ENCODE assay signal across 33 cellular contexts in the genomic region with DNA sequence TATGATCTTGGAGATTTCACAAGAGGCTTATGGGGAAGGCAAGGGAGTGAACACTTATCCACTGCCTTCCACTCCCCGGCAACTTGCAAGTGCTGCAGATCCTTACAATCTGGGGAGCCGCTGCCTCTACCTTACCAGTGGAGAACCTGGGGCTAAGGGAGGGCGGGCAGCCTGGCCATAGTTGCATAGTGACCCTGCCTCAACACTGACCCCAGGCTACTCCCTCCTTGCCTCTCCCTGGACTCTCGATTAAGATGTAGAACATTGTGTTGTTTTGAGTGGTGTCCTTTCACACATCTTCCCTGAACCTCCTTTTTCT. TPM values are rescaled to one million over a fixed set of nuclear protein-coding genes. Genes with fewer than 3 reads are reported as not detected.
"Had no signal": no experiment of that assay in that cellular context is flagged by ENCODE, and none has a peak within 500 bp of the region (broad histone marks: within the 10 kb centered on the region; RNA-seq: fewer than 3 reads in every experiment).

No MANE protein-coding gene starts in this region.

- H3K4me3 ChIP-seq: adrenal gland, SJSA1 had no signal

- H3K36me3 Mint-ChIP-seq: activated naive CD4-positive, alpha-beta T cell treated with anti-CD3 and anti-CD28 coated beads, Interleukin-2, amount 50 U/mL, for 72 hours had no signal

- H3K4me1 Mint-ChIP-seq: activated CD4-positive, alpha-beta T cell treated with anti-CD3 and anti-CD28 coated beads, Interleukin-2, amount 10 ng/mL, durations not matched to agents 24 days and 14 days had no signal

- H3K9ac ChIP-seq: SK-N-SH had no signal

- H3K27ac Mint-ChIP-seq: activated CD4-positive, alpha-beta T cell treated with anti-CD3 and anti-CD28 coated beads, Interleukin-2, amount 10 ng/mL, durations not matched to agents 24 days and 14 days; activated CD8-positive, alpha-beta T cell treated with anti-CD3 and anti-CD28 coated beads, Interleukin-2, amount 10 ng/mL, durations not matched to agents 7 days and 5 days; activated naive CD4-positive, alpha-beta T cell treated with anti-CD3 and anti-CD28 coated beads for 36 hours; activated naive CD4-positive, alpha-beta T cell treated with anti-CD3 and anti-CD28 coated beads, Interleukin-2, amount 50 U/mL, for 72 hours; activated T-helper 1 cell treated with anti-CD3 and anti-CD28 coated beads, Interleukin-12 subunit alpha, Interleukin-12 subunit beta, Interleukin-2, Interleukin-4 antibody, amounts not matched to agents 30 ng/mL and 10 ng/mL and 1 ng/mL, durations not matched to agents 14 hours and 24 hours and 36 hours; T-helper 1 cell treated with Interleukin-12 subunit alpha and Interleukin-12 subunit beta and Interleukin-4 antibody, amounts not matched to agents 30 μg/mL and 1 μg/mL, for 36 hours; T-helper 2 cell treated with Interferon-gamma antibody and Interleukin-4, amounts not matched to agents 5 μg/mL and 100 μg/mL, for 36 hours had no signal

- H3K4me2 ChIP-seq: SK-N-SH had no signal

- ATAC-seq: activated CD8-positive, alpha-beta T cell treated with anti-CD3 and anti-CD28 coated beads, Interleukin-2, amount 10 ng/mL, durations not matched to agents 7 days and 5 days; Panc1 had no signal

- H3K9me3 ChIP-seq: adrenal gland, SJSA1, SK-N-SH had no signal

- H3K27me3 Mint-ChIP-seq: activated CD4-positive, alpha-beta T cell treated with anti-CD3 and anti-CD28 coated beads, Interleukin-2, amount 10 ng/mL, durations not matched to agents 24 days and 14 days had no signal

- H3K27ac ChIP-seq: brain microvascular endothelial cell, SJSA1 had no signal

- H3K36me3 ChIP-seq: adrenal gland, brain microvascular endothelial cell, SJSA1 had no signal

- DNase-seq: activated CD4-positive, alpha-beta T cell treated with anti-CD3 and anti-CD28 coated beads, Interleukin-2, amount 10 ng/mL, durations not matched to agents 24 days and 14 days; activated CD4-positive, alpha-beta T cell treated with anti-CD3 and anti-CD28 coated beads, Interleukin-2, amount 50 U/mL, for 4 hours; activated CD8-positive, alpha-beta memory T cell treated with anti-CD3 and anti-CD28 coated beads, Interleukin-2, amount 50 U/mL, for 4 hours; activated CD8-positive, alpha-beta T cell treated with anti-CD3 and anti-CD28 coated beads, Interleukin-2, amount 10 ng/mL, durations not matched to agents 7 days and 5 days; activated gamma-delta T cell treated with Interleukin-2 at 50 U/mL for 16 hours; activated T-cell treated with anti-CD3 and anti-CD28 coated beads for 4 hours; activated T-cell treated with anti-CD3 and anti-CD28 coated beads, Interleukin-2, amount 50 U/mL, for 4 hours; anterior cingulate cortex; brain microvascular endothelial cell; central memory CD4-positive, alpha-beta T cell; NCI-H1048; NCI-H1105 treated with DMSO at 0.1 percent for 48 hours; NCI-H1436; NCI-H1694; NCI-H1930; NCI-H2081 treated with DMSO at 0.1 percent for 48 hours; NCI-H226; NCI-H446 treated with DMSO at 0.1 percent for 48 hours; NCI-H524; NCI-H69; NCI-H82; SHP77 treated with DMSO at 0.1 percent for 48 hours; SK-N-SH had no signal

- H3K4me3 Mint-ChIP-seq: activated CD4-positive, alpha-beta T cell treated with anti-CD3 and anti-CD28 coated beads, Interleukin-2, amount 10 ng/mL, durations not matched to agents 24 days and 14 days; activated CD8-positive, alpha-beta T cell treated with anti-CD3 and anti-CD28 coated beads, Interleukin-2, amount 10 ng/mL, durations not matched to agents 7 days and 5 days; activated naive CD4-positive, alpha-beta T cell treated with anti-CD3 and anti-CD28 coated beads for 36 hours; activated T-cell treated with anti-CD3 and anti-CD28 coated beads, Interleukin-2, amount 50 U/mL, for 4 hours; activated T-helper 1 cell treated with anti-CD3 and anti-CD28 coated beads, Interleukin-12 subunit alpha, Interleukin-12 subunit beta, Interleukin-2, Interleukin-4 antibody, amounts not matched to agents 30 ng/mL and 10 ng/mL and 1 ng/mL, durations not matched to agents 14 hours and 24 hours and 36 hours; T-helper 1 cell treated with Interleukin-12 subunit alpha and Interleukin-12 subunit beta and Interleukin-4 antibody, amounts not matched to agents 30 μg/mL and 1 μg/mL, for 36 hours; T-helper 2 cell treated with Interferon-gamma antibody and Interleukin-4, amounts not matched to agents 5 μg/mL and 100 μg/mL, for 36 hours had no signal

- H3K9me3 Mint-ChIP-seq: activated CD4-positive, alpha-beta T cell treated with anti-CD3 and anti-CD28 coated beads, Interleukin-2, amount 10 ng/mL, durations not matched to agents 24 days and 14 days; activated T-cell treated with anti-CD3 and anti-CD28 coated beads, Interleukin-2, amount 50 U/mL, for 4 hours; activated T-helper 1 cell treated with anti-CD3 and anti-CD28 coated beads, Interleukin-12 subunit alpha, Interleukin-12 subunit beta, Interleukin-2, Interleukin-4 antibody, amounts not matched to agents 30 ng/mL and 10 ng/mL and 1 ng/mL, durations not matched to agents 14 hours and 24 hours and 36 hours; T-helper 1 cell treated with Interleukin-12 subunit alpha and Interleukin-12 subunit beta and Interleukin-4 antibody, amounts not matched to agents 30 μg/mL and 1 μg/mL, for 36 hours; T-helper 2 cell treated with Interferon-gamma antibody and Interleukin-4, amounts not matched to agents 5 μg/mL and 100 μg/mL, for 36 hours had no signal

- H3K4me1 ChIP-seq: adrenal gland, SJSA1 had no signal

- H3K27me3 ChIP-seq: adrenal gland had no signal

RNA-seq across cellular contexts. Expression of gene SLC6A11, which starts 30.6 kb away (rescaled TPM):
- total RNA-seq: activated CD4-positive, alpha-beta T cell treated with anti-CD3 and anti-CD28 coated beads, Interleukin-2, amount 10 ng/mL, durations not matched to agents 24 days and 14 days; activated CD8-positive, alpha-beta T cell treated with anti-CD3 and anti-CD28 coated beads, Interleukin-2, amount 10 ng/mL, durations not matched to agents 7 days and 5 days; activated naive CD4-positive, alpha-beta T cell treated with anti-CD3 and anti-CD28 coated beads for 36 hours; activated naive CD4-positive, alpha-beta T cell treated with anti-CD3 and anti-CD28 coated beads, Interleukin-2, amount 50 U/mL, for 72 hours; activated T-cell treated with anti-CD3 and anti-CD28 coated beads, Interleukin-2, amount 50 U/mL, for 4 hours; activated T-helper 1 cell treated with anti-CD3 and anti-CD28 coated beads, Interleukin-12 subunit alpha, Interleukin-12 subunit beta, Interleukin-2, Interleukin-4 antibody, amounts not matched to agents 30 ng/mL and 10 ng/mL and 1 ng/mL, durations not matched to agents 14 hours and 24 hours and 36 hours; LHCN-M2; RPMI7951 had no signal
